Comparison of ENCODE assay signal across 1 cellular context in genomic region chr6:149717588-149718458, GRCh38.
TF ChIP-seq lines count a peak whose summit lies in the region.

LATS1 (minus strand) TSS chr6:149718101; CDS start chr6:149702126, 15,975 bp downstream.

TF ChIP-seq in HepG2, 621 proteins besides CTCF, POLR2A, EP300 and RAD21 (continued from another document and continues in another):
- TF ChIP-seq, protein P1, sequence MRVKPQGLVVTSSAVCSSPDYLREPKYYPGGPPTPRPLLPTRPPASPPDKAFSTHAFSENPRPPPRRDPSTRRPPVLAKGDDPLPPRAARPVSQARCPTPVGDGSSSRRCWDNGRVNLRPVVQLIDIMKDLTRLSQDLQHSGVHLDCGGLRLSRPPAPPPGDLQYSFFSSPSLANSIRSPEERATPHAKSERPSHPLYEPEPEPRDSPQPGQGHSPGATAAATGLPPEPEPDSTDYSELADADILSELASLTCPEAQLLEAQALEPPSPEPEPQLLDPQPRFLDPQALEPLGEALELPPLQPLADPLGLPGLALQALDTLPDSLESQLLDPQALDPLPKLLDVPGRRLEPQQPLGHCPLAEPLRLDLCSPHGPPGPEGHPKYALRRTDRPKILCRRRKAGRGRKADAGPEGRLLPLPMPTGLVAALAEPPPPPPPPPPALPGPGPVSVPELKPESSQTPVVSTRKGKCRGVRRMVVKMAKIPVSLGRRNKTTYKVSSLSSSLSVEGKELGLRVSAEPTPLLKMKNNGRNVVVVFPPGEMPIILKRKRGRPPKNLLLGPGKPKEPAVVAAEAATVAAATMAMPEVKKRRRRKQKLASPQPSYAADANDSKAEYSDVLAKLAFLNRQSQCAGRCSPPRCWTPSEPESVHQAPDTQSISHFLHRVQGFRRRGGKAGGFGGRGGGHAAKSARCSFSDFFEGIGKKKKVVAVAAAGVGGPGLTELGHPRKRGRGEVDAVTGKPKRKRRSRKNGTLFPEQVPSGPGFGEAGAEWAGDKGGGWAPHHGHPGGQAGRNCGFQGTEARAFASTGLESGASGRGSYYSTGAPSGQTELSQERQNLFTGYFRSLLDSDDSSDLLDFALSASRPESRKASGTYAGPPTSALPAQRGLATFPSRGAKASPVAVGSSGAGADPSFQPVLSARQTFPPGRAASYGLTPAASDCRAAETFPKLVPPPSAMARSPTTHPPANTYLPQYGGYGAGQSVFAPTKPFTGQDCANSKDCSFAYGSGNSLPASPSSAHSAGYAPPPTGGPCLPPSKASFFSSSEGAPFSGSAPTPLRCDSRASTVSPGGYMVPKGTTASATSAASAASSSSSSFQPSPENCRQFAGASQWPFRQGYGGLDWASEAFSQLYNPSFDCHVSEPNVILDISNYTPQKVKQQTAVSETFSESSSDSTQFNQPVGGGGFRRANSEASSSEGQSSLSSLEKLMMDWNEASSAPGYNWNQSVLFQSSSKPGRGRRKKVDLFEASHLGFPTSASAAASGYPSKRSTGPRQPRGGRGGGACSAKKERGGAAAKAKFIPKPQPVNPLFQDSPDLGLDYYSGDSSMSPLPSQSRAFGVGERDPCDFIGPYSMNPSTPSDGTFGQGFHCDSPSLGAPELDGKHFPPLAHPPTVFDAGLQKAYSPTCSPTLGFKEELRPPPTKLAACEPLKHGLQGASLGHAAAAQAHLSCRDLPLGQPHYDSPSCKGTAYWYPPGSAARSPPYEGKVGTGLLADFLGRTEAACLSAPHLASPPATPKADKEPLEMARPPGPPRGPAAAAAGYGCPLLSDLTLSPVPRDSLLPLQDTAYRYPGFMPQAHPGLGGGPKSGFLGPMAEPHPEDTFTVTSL (CRISPR knock-in tag; IDR thresholded peaks at IDR 0.05; ENCODE audit: borderline replicate concordance), result peak; percentile 72
- TF ChIP-seq, protein P2, sequence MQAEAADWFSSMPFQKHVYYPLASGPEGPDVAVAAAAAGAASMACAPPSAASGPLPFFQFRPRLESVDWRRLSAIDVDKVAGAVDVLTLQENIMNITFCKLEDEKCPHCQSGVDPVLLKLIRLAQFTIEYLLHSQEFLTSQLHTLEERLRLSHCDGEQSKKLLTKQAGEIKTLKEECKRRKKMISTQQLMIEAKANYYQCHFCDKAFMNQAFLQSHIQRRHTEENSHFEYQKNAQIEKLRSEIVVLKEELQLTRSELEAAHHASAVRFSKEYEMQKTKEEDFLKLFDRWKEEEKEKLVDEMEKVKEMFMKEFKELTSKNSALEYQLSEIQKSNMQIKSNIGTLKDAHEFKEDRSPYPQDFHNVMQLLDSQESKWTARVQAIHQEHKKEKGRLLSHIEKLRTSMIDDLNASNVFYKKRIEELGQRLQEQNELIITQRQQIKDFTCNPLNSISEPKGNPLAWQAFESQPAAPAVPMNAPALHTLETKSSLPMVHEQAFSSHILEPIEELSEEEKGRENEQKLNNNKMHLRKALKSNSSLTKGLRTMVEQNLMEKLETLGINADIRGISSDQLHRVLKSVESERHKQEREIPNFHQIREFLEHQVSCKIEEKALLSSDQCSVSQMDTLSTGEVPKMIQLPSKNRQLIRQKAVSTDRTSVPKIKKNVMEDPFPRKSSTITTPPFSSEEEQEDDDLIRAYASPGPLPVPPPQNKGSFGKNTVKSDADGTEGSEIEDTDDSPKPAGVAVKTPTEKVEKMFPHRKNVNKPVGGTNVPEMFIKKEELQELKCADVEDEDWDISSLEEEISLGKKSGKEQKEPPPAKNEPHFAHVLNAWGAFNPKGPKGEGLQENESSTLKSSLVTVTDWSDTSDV (CRISPR knock-in tag; IDR thresholded peaks at IDR 0.05), result peak; percentile 93
- TF ChIP-seq, protein P3, sequence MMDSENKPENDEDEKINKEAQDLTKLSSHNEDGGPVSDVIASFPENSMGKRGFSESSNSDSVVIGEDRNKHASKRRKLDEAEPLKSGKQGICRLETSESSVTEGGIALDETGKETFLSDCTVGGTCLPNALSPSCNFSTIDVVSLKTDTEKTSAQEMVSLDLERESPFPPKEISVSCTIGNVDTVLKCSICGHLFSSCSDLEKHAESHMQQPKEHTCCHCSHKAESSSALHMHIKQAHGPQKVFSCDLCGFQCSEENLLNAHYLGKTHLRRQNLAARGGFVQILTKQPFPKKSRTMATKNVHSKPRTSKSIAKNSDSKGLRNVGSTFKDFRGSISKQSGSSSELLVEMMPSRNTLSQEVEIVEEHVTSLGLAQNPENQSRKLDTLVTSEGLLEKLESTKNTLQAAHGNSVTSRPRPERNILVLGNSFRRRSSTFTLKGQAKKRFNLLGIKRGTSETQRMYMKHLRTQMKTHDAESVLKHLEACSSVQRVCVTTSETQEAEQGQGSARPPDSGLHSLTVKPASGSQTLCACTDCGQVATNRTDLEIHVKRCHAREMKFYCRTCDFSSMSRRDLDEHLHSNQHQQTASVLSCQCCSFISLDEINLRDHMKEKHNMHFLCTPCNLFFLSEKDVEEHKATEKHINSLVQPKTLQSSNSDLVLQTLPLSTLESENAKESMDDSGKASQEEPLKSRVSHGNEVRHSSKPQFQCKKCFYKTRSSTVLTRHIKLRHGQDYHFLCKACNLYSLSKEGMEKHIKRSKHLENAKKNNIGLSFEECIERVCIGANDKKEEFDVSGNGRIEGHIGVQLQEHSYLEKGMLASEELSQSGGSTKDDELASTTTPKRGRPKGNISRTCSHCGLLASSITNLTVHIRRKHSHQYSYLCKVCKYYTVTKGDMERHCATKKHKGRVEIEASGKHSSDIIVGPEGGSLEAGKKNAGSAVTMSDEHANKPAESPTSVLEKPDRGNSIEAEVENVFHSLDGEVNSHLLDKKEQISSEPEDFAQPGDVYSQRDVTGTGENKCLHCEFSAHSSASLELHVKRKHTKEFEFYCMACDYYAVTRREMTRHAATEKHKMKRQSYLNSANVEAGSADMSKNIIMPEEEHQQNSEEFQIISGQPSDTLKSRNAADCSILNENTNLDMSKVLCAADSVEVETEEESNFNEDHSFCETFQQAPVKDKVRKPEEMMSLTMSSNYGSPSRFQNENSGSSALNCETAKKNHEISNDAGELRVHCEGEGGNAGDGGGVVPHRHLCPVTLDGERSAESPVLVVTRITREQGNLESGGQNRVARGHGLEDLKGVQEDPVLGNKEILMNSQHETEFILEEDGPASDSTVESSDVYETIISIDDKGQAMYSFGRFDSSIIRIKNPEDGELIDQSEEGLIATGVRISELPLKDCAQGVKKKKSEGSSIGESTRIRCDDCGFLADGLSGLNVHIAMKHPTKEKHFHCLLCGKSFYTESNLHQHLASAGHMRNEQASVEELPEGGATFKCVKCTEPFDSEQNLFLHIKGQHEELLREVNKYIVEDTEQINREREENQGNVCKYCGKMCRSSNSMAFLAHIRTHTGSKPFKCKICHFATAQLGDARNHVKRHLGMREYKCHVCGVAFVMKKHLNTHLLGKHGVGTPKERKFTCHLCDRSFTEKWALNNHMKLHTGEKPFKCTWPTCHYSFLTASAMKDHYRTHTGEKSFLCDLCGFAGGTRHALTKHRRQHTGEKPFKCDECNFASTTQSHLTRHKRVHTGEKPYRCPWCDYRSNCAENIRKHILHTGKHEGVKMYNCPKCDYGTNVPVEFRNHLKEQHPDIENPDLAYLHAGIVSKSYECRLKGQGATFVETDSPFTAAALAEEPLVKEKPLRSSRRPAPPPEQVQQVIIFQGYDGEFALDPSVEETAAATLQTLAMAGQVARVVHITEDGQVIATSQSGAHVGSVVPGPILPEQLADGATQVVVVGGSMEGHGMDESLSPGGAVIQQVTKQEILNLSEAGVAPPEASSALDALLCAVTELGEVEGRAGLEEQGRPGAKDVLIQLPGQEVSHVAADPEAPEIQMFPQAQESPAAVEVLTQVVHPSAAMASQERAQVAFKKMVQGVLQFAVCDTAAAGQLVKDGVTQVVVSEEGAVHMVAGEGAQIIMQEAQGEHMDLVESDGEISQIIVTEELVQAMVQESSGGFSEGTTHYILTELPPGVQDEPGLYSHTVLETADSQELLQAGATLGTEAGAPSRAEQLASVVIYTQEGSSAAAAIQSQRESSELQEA (CRISPR knock-in tag; IDR thresholded peaks at IDR 0.05; ENCODE audit: not compliant biosample characterization), result peak; percentile 99
- TF ChIP-seq HNRNPLL (IDR thresholded peaks at IDR 0.05; ENCODE audit: low read depth, low read length, poor library complexity, severe bottlenecking) (peak; percentile 96), ZNF569 (CRISPR knock-in tag; IDR thresholded peaks at IDR 0.05; ENCODE audit: borderline replicate concordance) (peak; percentile 86; the same call in 1 of the 2 replicates), PPARG (CRISPR knock-in tag; conservative IDR thresholded peaks at IDR 0.05) (no peak; the same call in 1 of the 2 replicates), KDM6A (CRISPR knock-in tag; IDR thresholded peaks at IDR 0.05; ENCODE audit: low read depth) (peak; percentile 24; the same call in 1 of the 2 replicates), ZNF598 (CRISPR knock-in tag; IDR thresholded peaks at IDR 0.05; ENCODE audit: borderline replicate concordance) (peak; percentile 90), DMAP1 (CRISPR knock-in tag; IDR thresholded peaks at IDR 0.05) (peak; percentile 96), PHF20 (CRISPR knock-in tag; IDR thresholded peaks at IDR 0.05) (peak; percentile 93), SSRP1 (CRISPR knock-in tag; IDR thresholded peaks at IDR 0.05) (no peak), ARNT2 (CRISPR knock-in tag; IDR thresholded peaks at IDR 0.05; ENCODE audit: low read depth) (peak; percentile 94), MTF2 (CRISPR knock-in tag; IDR thresholded peaks at IDR 0.05; ENCODE audit: borderline replicate concordance) (peak; percentile 67; the same call in 1 of the 2 replicates), ZFP36 (IDR thresholded peaks at IDR 0.05; ENCODE audit: borderline replicate concordance, low read depth, low read length, partially characterized antibody) (no peak), FOXJ3 (CRISPR knock-in tag; IDR thresholded peaks at IDR 0.05; ENCODE audit: borderline replicate concordance) (no peak), CENPT (CRISPR knock-in tag; IDR thresholded peaks at IDR 0.05; ENCODE audit: low read depth) (no peak), KDM5B (CRISPR knock-in tag; IDR thresholded peaks at IDR 0.05; ENCODE audit: borderline replicate concordance) (peak; percentile 99), NFE2L1 (CRISPR knock-in tag; IDR thresholded peaks at IDR 0.05; ENCODE audit: borderline replicate concordance) (no peak; the same call in 1 of the 2 replicates)
- TF ChIP-seq, protein P4, sequence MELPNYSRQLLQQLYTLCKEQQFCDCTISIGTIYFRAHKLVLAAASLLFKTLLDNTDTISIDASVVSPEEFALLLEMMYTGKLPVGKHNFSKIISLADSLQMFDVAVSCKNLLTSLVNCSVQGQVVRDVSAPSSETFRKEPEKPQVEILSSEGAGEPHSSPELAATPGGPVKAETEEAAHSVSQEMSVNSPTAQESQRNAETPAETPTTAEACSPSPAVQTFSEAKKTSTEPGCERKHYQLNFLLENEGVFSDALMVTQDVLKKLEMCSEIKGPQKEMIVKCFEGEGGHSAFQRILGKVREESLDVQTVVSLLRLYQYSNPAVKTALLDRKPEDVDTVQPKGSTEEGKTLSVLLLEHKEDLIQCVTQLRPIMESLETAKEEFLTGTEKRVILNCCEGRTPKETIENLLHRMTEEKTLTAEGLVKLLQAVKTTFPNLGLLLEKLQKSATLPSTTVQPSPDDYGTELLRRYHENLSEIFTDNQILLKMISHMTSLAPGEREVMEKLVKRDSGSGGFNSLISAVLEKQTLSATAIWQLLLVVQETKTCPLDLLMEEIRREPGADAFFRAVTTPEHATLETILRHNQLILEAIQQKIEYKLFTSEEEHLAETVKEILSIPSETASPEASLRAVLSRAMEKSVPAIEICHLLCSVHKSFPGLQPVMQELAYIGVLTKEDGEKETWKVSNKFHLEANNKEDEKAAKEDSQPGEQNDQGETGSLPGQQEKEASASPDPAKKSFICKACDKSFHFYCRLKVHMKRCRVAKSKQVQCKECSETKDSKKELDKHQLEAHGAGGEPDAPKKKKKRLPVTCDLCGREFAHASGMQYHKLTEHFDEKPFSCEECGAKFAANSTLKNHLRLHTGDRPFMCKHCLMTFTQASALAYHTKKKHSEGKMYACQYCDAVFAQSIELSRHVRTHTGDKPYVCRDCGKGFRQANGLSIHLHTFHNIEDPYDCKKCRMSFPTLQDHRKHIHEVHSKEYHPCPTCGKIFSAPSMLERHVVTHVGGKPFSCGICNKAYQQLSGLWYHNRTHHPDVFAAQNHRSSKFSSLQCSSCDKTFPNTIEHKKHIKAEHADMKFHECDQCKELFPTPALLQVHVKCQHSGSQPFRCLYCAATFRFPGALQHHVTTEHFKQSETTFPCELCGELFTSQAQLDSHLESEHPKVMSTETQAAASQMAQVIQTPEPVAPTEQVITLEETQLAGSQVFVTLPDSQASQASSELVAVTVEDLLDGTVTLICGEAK (IDR thresholded peaks at IDR 0.05), result no peak
- TF ChIP-seq, protein P4 (CRISPR knock-in tag; IDR thresholded peaks at IDR 0.05), result peak; percentile 93
- TF ChIP-seq, protein P5, sequence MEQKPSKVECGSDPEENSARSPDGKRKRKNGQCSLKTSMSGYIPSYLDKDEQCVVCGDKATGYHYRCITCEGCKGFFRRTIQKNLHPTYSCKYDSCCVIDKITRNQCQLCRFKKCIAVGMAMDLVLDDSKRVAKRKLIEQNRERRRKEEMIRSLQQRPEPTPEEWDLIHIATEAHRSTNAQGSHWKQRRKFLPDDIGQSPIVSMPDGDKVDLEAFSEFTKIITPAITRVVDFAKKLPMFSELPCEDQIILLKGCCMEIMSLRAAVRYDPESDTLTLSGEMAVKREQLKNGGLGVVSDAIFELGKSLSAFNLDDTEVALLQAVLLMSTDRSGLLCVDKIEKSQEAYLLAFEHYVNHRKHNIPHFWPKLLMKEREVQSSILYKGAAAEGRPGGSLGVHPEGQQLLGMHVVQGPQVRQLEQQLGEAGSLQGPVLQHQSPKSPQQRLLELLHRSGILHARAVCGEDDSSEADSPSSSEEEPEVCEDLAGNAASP (CRISPR knock-in tag; IDR thresholded peaks at IDR 0.05; ENCODE audit: borderline replicate concordance), result no peak; the same call in 1 of the 2 replicates
